ENCODE assay signal across 8 cellular contexts in the genomic region with DNA sequence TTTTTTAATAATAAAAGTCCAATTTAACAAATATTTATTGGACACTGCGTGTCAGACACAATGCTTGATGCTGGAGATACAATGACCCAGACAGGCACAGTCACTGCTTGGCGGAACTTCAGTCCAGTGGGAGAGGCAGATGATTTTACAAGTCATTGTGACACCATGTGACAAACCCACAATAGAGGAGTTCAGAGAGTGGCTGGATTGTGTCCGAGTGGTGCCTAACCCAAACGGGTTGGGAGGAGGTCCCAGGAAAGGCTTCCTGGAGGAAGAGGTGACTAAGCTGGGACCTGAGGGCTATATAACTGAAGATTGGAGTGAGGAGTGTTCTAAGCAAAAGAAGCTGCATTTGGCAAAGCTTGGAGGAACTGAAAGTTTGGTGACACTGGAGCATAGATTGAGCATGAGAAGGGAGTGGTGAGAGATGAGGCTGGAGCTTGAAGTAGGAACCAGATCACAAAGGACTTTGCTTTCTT. TPM values are rescaled to one million over a fixed set of nuclear protein-coding genes. Genes with fewer than 3 reads are reported as not detected.
DNase-seq lines count a peak whose midpoint lies in the region; ATAC-seq and TF ChIP-seq lines count a peak whose summit lies in the region.

No MANE protein-coding gene starts in this region.

- peaks cover 0 to 4% of the 10 kb centered on the region in 2 donors for H3K9me3 Mint-ChIP-seq in stimulated activated naive CD8-positive, alpha-beta T cell treated with anti-CD3 and anti-CD28 coated beads, Interleukin-15, amount 100 ng/mL, for 72 hours

- H3K4me3 Mint-ChIP-seq in stimulated activated naive CD8-positive, alpha-beta T cell treated with anti-CD3 and anti-CD28 coated beads, Interleukin-15, amount 100 ng/mL, for 72 hours = peak overlapping the region; percentile 51 to 63

- TF ChIP-seq CTCF in OCI-LY7 (conservative IDR thresholded peaks at IDR 0.05; ENCODE audit: low read length) = no peak

- peak; percentile 53 for DNase-seq in activated CD8-positive, alpha-beta memory T cell treated with anti-CD3 and anti-CD28 coated beads for 24 hours
- DNase-seq in activated CD8-positive, alpha-beta memory T cell treated with anti-CD3 and anti-CD28 coated beads, Interleukin-2, amount 50 U/mL, for 4 hours = no peak
- peak; percentile 26 for DNase-seq in OCI-LY7 (ENCODE audit: low spot score)
- peak; percentile 27 to 92 (median 76) for DNase-seq in head of caudate nucleus
- DNase-seq in stimulated activated naive CD8-positive, alpha-beta T cell treated with anti-CD3 and anti-CD28 coated beads, Interleukin-15, amount 100 ng/mL, for 72 hours = no peak
- no peak for DNase-seq in germinal center (ENCODE audit: low spot score)
- DNase-seq in hepatic stellate cell (ENCODE audit: low spot score) = no peak
- no peak for DNase-seq in activated CD4-positive, alpha-beta T cell treated with anti-CD3 and anti-CD28 coated beads for 4 hours

- H3K36me3 ChIP-seq in OCI-LY7 (ENCODE audit: insufficient read depth, low read length) = no peaks in the 10 kb centered on the region

- CTCF ChIA-PET in OCI-LY7 (lab: Charles Lee; ENCODE audit: unreplicated experiment) = no interaction called here

- H3K4me1 ChIP-seq in OCI-LY7 (ENCODE audit: insufficient read depth, low read length, poor library complexity, severe bottlenecking) = peaks cover 11% of the 10 kb centered on the region

- H3K79me2 ChIP-seq in OCI-LY7 (ENCODE audit: insufficient read depth, low read depth, low read length) = no peaks in the 10 kb centered on the region

- no peak for ATAC-seq in stimulated activated naive CD8-positive, alpha-beta T cell treated with anti-CD3 and anti-CD28 coated beads, Interleukin-15, amount 100 ng/mL, for 72 hours

- H3K4me2 ChIP-seq in OCI-LY7 (ENCODE audit: low read length) = peak overlapping the region; percentile 40

- no peaks in the 10 kb centered on the region for H3K9me2 ChIP-seq in OCI-LY7 (ENCODE audit: insufficient read depth, low read length)

- H2AFZ ChIP-seq in OCI-LY7 (ENCODE audit: low read length) = no peak overlapping the region

- H3K4me1 Mint-ChIP-seq in stimulated activated naive CD8-positive, alpha-beta T cell treated with anti-CD3 and anti-CD28 coated beads, Interleukin-15, amount 100 ng/mL, for 72 hours = peaks cover 96% of the 10 kb centered on the region

- no peak overlapping the region for H3K27ac ChIP-seq in OCI-LY7 (ENCODE audit: low read depth, low read length, poor library complexity, severe bottlenecking)

- no peak overlapping the region for H3K4me3 ChIP-seq in OCI-LY7 (ENCODE audit: low read depth, low read length, poor library complexity, severe bottlenecking)

- intact Hi-C loops in OCI-LY7 (cut with micrococcal nuclease; ENCODE audit: unreplicated experiment) = no loop called here
- intact Hi-C loops in head of caudate nucleus (cut with DNase I) = no loop called here

- no TSS peak for BruUV-seq in OCI-LY7 (replicated peaks; lab: Mats Ljungman, UMichigan)

- no peaks in the 10 kb centered on the region for H3K9me3 ChIP-seq in OCI-LY7 (ENCODE audit: low read length)

- POLR2A ChIA-PET in OCI-LY7 (lab: Charles Lee) = interaction anchor here (0.6 to 1.0 kb wide), 2 partner anchors 15 to 392 kb away, joined by 3 read pairs; no protein-coding TSS in a partner anchor

- H3K27me3 Mint-ChIP-seq in stimulated activated naive CD8-positive, alpha-beta T cell treated with anti-CD3 and anti-CD28 coated beads, Interleukin-15, amount 100 ng/mL, for 72 hours = no peaks in the 10 kb centered on the region

- H3K27ac Mint-ChIP-seq in stimulated activated naive CD8-positive, alpha-beta T cell treated with anti-CD3 and anti-CD28 coated beads, Interleukin-15, amount 100 ng/mL, for 72 hours = peak overlapping the region in 1 of 2 donors; percentile 30

- no peaks in the 10 kb centered on the region for H4K20me1 ChIP-seq in OCI-LY7 (ENCODE audit: insufficient read depth, low read length)

RNA-seq across cellular contexts. Expression of a gene that starts 41.4 kb away (rescaled TPM):
- 5.6 and 8.9 TPM in 2 replicates for total RNA-seq in OCI-LY7 (2014; rRNA removed; shearing (Covaris generic))
- total RNA-seq in OCI-LY7 (2022) = 12.4 and 14.7 TPM in 2 replicates

Comparison
In these comparisons a context has a peak if more than half of its experiments do, and no peak if none do; other contexts are left out.
1. DNase-seq: peak in activated CD8-positive, alpha-beta memory T cell treated with anti-CD3 and anti-CD28 coated beads for 24 hours (single experiment), OCI-LY7 (single experiment) and head of caudate nucleus (42 of 42); none in activated CD8-positive, alpha-beta memory T cell treated with anti-CD3 and anti-CD28 coated beads, Interleukin-2, amount 50 U/mL, for 4 hours (single experiment), stimulated activated naive CD8-positive, alpha-beta T cell treated with anti-CD3 and anti-CD28 coated beads, Interleukin-15, amount 100 ng/mL, for 72 hours (0 of 2), germinal center (single experiment), hepatic stellate cell (single experiment) and activated CD4-positive, alpha-beta T cell treated with anti-CD3 and anti-CD28 coated beads for 4 hours (0 of 2).